ENCODE assay signal across 10 cellular contexts in the genomic region with DNA sequence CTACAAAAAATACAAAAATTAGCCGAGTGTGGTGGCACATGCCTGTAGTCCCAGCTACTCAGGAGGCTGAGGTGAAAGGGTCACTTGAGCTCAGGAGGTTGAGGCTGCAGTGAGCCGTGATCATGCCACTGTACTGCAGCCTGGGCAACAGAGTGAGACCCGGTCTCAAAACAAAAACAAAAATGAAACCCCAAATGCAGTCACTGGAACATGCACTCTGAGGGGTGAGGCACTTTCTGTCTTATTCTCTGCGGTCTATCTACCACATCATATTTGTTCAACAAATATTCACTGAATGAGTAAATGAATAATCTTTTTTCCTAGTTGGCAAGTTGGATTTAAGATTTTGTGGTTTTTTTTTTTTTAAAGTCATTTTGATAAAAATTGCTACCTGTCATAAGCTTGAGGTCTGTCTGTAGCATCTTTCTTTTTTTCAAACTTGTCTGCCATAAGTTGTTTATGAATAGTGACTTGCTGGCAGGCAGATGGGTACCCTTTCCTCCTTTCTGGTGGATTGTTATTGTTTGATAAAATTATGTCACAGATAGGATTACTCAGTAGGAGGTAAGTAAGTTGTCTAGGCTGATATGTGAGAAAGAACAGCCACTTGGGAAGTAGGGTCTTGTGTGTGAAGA. TPM values are rescaled to one million over a fixed set of nuclear protein-coding genes. Genes with fewer than 3 reads are reported as not detected.
DNase-seq lines count a peak whose midpoint lies in the region; ATAC-seq, FAIRE-seq and TF ChIP-seq lines count a peak whose summit lies in the region.
"Had no signal": no experiment of that assay in that cellular context is flagged by ENCODE, and none has a peak within 500 bp of the region (broad histone marks: within the 10 kb centered on the region; RNA-seq: fewer than 3 reads in every experiment).

No MANE protein-coding gene starts in this region.

- no peak overlapping the region for H3K9ac ChIP-seq in adipocyte (ENCODE audit: low read length)

- DNase-seq in GM12892 (ENCODE audit: insufficient read length) (no peak), GM20000 (ENCODE audit: low spot score) (peak; percentile 45), adipocyte (ENCODE audit: low read depth) (peak; percentile 21), SK-N-DZ (ENCODE audit: low spot score) (no peak), heart left ventricle (no peak), testis (no peak), HT-29 (ENCODE audit: low spot score) (no peak)
- DNase-seq: NCI-H2081 treated with DMSO at 0.1 percent for 48 hours had no signal

- TF ChIP-seq POLR2A in GM12892 (IDR thresholded peaks at IDR 0.05; ENCODE audit: low read depth, low read length) (no peak), heart left ventricle (IDR thresholded peaks at IDR 0.05) (no peak), testis (IDR thresholded peaks at IDR 0.05) (no peak)

- TF ChIP-seq CTCF in GM20000 (IDR thresholded peaks at IDR 0.05; ENCODE audit: extremely low read depth, missing control alignments) (no peak), heart left ventricle (IDR thresholded peaks at IDR 0.05) (no peak), testis (IDR thresholded peaks at IDR 0.05) (no peak)

- ATAC-seq in HG03342 (IDR thresholded peaks at IDR 0.05; ENCODE audit: unreplicated experiment) (peak; percentile 79), heart left ventricle (no peak)

- FAIRE-seq in GM12892 (lab: Jason Lieb, UNC): peak; percentile 69
- FAIRE-seq: keratinocyte had no signal

- H3K4me1 ChIP-seq in adipocyte (ENCODE audit: control insufficient read depth, insufficient read depth, low read length): no peaks in the 10 kb centered on the region
- peaks cover 0 to 11% (median 0%) of the 10 kb centered on the region in 12 donors for H3K4me1 ChIP-seq in heart left ventricle
- H3K4me1 ChIP-seq in testis: no peaks in the 10 kb centered on the region

- no peak overlapping the region for H3K4me3 ChIP-seq in adipocyte (ENCODE audit: low read length)
- no peak overlapping the region for H3K4me3 ChIP-seq in heart left ventricle
- H3K4me3 ChIP-seq in testis: no peak overlapping the region

- H3K36me3 ChIP-seq in adipocyte (ENCODE audit: control insufficient read depth, insufficient read depth, low read length, severe bottlenecking) (no peaks in the 10 kb centered on the region), heart left ventricle (no peaks in the 10 kb centered on the region), testis (ENCODE audit: low read depth, missing control alignments) (no peaks in the 10 kb centered on the region)

- 91 to 97% (median 94%) methylated on average over 4 of the region's 4 CpGs for WGBS in heart left ventricle, 4 donors
- WGBS in testis, 2 donors: 90 to 100% methylated on average over 4 of the region's 4 CpGs

- H3K9me3 ChIP-seq in adipocyte (ENCODE audit: control insufficient read depth, low read length) (no peaks in the 10 kb centered on the region), heart left ventricle (no peaks in the 10 kb centered on the region), testis (no peaks in the 10 kb centered on the region)

- H3K27ac ChIP-seq in heart left ventricle: no peak overlapping the region
- no peak overlapping the region for H3K27ac ChIP-seq in testis

- intact Hi-C loops in heart left ventricle (cut with DNase I): no loop called here
- intact Hi-C loops in testis (cut with DNase I; ENCODE audit: low total_unique reads): no loop called here

- H3K27me3 ChIP-seq in adipocyte (replicated peaks; ENCODE audit: control insufficient read depth, insufficient read depth, low read length) (peaks cover 3% of the 10 kb centered on the region), heart left ventricle (no peaks in the 10 kb centered on the region), testis (no peaks in the 10 kb centered on the region)

RNA-seq across cellular contexts. Expression of gene CHRNA1, which starts 11.8 kb away (rescaled TPM):
- polyA plus RNA-seq in GM12892 (2012; ENCODE audit: missing spikeins): not detected
- polyA plus RNA-seq in SK-N-DZ (2014; cell fraction: cytosol; rRNA removed): 1.4 and 1.9 TPM in 2 replicates
- 0.96 and 2.9 TPM in 2 replicates for polyA plus RNA-seq in SK-N-DZ (2014; cell fraction: nucleus; rRNA removed)
- 1 to 10 TPM in 2 of 9 donors, under 1 TPM in 4, not detected in 3; 0.25 to 1.8 (median 0.86) TPM for total RNA-seq in heart left ventricle
- under 1 TPM; 0.07 to 0.99 TPM for polyA plus RNA-seq in heart left ventricle
- 1 to 10 TPM in 1 of 2 donors, under 1 TPM in 1; 0.25 to 1.2 TPM for total RNA-seq in testis
- 2.7 TPM for polyA plus RNA-seq in testis (ENCODE audit: insufficient read depth, low read depth, low replicate concordance)
- not detected in 2 replicates for total RNA-seq in HT-29 (2014; rRNA removed; shearing (Covaris generic))
- polyA plus RNA-seq: keratinocyte had no signal

Comparison
In these comparisons a context has a peak if more than half of its experiments do, and no peak if none do; other contexts are left out.
1. DNase-seq: peak in GM20000 (single experiment) and adipocyte (single experiment); none in GM12892 (single experiment), SK-N-DZ (single experiment), heart left ventricle (0 of 5), testis (single experiment) and HT-29 (single experiment).